In the genomic region with DNA sequence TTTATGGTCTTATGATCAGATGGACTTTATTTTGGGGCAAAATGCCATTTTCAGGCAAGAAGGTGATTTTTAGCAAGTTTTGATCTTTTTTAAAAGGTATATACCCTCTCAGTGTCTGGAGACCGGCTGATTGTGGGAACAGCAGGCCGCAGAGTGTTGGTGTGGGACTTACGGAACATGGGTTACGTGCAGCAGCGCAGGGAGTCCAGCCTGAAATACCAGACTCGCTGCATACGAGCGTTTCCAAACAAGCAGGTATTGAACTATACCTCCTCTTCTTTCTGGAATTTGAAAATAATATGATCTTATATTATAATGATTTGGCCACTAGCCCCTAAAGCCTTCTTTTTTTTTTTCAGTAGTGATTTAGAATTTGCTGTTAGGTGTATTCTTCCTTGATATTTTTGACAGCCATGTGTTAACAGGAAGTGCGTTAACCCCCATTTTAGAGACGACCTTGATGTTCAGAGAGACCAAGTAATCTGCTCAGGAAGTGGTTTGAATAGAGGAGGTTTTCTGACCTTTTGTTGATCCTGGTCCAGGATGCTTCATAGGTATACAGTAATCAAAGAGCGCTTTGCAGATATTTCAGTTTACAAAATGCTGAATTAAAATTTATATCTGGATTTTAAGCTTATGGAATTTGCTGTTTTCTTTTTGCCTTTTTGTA, we compare ENCODE assay signal across 1 cellular context.
TF ChIP-seq lines count a peak whose summit lies in the region.

No MANE protein-coding gene starts in this region.

TF ChIP-seq in GM12878, 131 proteins besides CTCF, POLR2A, EP300 and RAD21:
- no peak for TF ChIP-seq SMAD5 (IDR thresholded peaks at IDR 0.05; ENCODE audit: low read depth)
- no peak for TF ChIP-seq SUZ12 (IDR thresholded peaks at IDR 0.05; ENCODE audit: unreplicated experiment)
- no peak for TF ChIP-seq ELK1 (IDR thresholded peaks at IDR 0.05; ENCODE audit: low read depth, low read length)
- no peak for TF ChIP-seq PBX3 (IDR thresholded peaks at IDR 0.05; ENCODE audit: insufficient replicate concordance, low read depth, low read length)
- no peak for TF ChIP-seq FOS (IDR thresholded peaks at IDR 0.05; ENCODE audit: borderline replicate concordance, extremely low read depth, insufficient read length)
- no peak for TF ChIP-seq NFYA (IDR thresholded peaks at IDR 0.05; ENCODE audit: borderline replicate concordance, low read depth, low read length)
- TF ChIP-seq CEBPB (IDR thresholded peaks at IDR 0.05; ENCODE audit: borderline replicate concordance in 1 of 2, low read depth in 2 of 2, low read length in 2 of 2) = no peak
- no peak for TF ChIP-seq ESRRA (IDR thresholded peaks at IDR 0.05; ENCODE audit: low read length)
